ENCODE assay signal across 23 cellular contexts in the genomic region with DNA sequence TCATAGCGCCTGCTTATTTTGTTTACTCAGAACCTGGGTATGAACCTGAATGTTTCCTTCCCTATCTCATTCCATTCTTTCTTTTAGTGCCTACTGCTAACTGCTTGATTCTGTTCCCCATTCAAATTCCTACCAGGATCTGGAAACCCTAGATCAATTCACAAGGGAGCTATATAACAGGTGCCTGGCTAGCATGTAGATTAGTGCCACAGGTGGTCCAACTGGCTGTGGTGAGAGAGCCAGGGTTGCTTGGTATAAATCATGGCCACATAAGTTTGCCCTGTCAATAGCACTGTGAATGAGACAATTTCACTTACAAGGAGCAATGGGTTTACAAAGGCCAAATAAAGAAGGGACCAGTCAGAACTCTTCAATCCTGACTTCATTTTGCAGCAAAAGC. TPM values are rescaled to one million over a fixed set of nuclear protein-coding genes. Genes with fewer than 3 reads are reported as not detected.
"Had no signal": no experiment of that assay in that cellular context is flagged by ENCODE, and none has a peak within 500 bp of the region (broad histone marks: within the 10 kb centered on the region; RNA-seq: fewer than 3 reads in every experiment).

No MANE protein-coding gene starts in this region.

- H3K4me3 ChIP-seq: lung, neural progenitor cell, sigmoid colon, stomach, testis, upper lobe of right lung had no signal

- H3K36me3 ChIP-seq: neural progenitor cell, sigmoid colon, stomach, upper lobe of right lung had no signal

- H3K9me3 ChIP-seq: sigmoid colon, stomach, testis, upper lobe of right lung had no signal

- H3K4me2 ChIP-seq: neural progenitor cell had no signal

- FAIRE-seq: astrocyte, bronchial epithelial cell, frontal cortex, islet of Langerhans had no signal

- H3K27me3 ChIP-seq: neural progenitor cell, sigmoid colon, stomach, testis, upper lobe of right lung had no signal

- H3K4me1 ChIP-seq: sigmoid colon, stomach, testis, upper lobe of right lung had no signal

- H2AFZ ChIP-seq: neural progenitor cell had no signal

- H3K27ac ChIP-seq: epithelial cell of prostate, neural progenitor cell, sigmoid colon, stomach, testis, upper lobe of right lung had no signal

- H3K9ac ChIP-seq: neural progenitor cell had no signal

- DNase-seq: activated CD4-positive, alpha-beta memory T cell treated with anti-CD3 and anti-CD28 coated beads for 36 hours; activated CD4-positive, alpha-beta T cell treated with anti-CD3 and anti-CD28 coated beads for 36 hours; activated naive CD4-positive, alpha-beta T cell treated with anti-CD3 and anti-CD28 coated beads, Interleukin-2, amount 50 U/mL, for 16 hours; activated T-cell treated with anti-CD3 and anti-CD28 coated beads, Interleukin-2, amount 50 U/mL, for 24 hours; head of caudate nucleus; midbrain; naive B cell; sigmoid colon; stimulated activated CD4-positive, alpha-beta T cell treated with anti-CD3 and anti-CD28 coated beads, Interleukin-12 subunit alpha, Interleukin-12 subunit beta, amount 100 ng/mL, for 4 hours; stimulated activated CD4-positive, alpha-beta T cell treated with anti-CD3 and anti-CD28 coated beads, Interleukin-2, amount 100 ng/mL, for 24 hours; stomach; testis; upper lobe of right lung had no signal

- ATAC-seq: activated CD4-positive, alpha-beta T cell treated with anti-CD3 and anti-CD28 coated beads for 36 hours; upper lobe of right lung had no signal

RNA-seq across cellular contexts. Expression of gene FNDC7, which starts 27.2 kb away (rescaled TPM):
- total RNA-seq: activated CD4-positive, alpha-beta memory T cell treated with anti-CD3 and anti-CD28 coated beads for 36 hours; dermis microvascular lymphatic vessel endothelial cell; osteocyte; sigmoid colon; stomach; upper lobe of right lung had no signal
- polyA plus RNA-seq: adipose tissue, sigmoid colon, stomach had no signal
